ENCODE assay signal across 8 cellular contexts in the genomic region with DNA sequence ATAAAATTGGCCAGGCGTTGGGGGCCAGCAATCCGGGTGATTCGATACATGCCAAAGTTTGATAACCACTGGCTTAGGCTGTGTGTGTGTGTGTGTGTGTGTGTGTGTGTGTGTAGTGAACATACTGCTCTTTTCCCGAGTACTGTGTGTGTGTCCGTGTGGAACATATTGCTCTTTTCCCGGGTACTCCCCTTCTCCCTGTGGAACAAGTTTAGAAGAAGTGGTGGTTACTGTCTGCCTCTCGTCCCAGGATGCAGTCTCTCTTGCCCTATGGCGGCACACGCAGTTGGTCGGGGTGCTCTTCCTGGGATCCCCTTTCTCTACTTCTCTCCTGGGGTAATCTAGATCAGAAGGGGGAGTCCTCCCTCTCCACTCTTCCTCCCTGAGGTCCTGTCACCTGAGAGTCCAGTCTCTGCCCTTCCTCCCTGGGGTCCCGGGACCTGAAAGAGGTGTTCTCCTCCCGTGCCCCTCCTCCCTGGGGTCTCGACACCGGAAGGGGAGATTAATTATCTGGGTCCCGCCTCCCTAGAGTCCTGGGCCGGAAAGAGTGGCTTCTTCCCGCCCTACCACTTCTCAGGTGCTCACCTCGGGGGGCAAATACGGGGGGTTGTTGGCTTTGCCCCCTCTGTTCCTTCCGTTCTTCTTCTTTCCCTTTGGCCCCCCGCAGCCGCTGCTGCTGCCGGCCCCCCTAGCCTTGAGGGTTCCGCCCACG. TPM values are rescaled to one million over a fixed set of nuclear protein-coding genes. Genes with fewer than 3 reads are reported as not detected.
DNase-seq lines count a peak whose midpoint lies in the region; ATAC-seq and TF ChIP-seq lines count a peak whose summit lies in the region.

No MANE protein-coding gene starts in this region.

- WGBS in IMR-90 (ENCODE audit: extremely low coverage in 2 of 2, insufficient read length in 1 of 2), 2 experiments, result 0% methylated on average over 3 of the region's 25 CpGs; no CpG with 5 or more reads in 1 of the 2 experiments
- 8% methylated on average over 18 of the region's 25 CpGs for WGBS in hepatocyte (ENCODE audit: low lambda C conversion rate, missing lambda C conversion rate)

- peak overlapping the region; percentile 99 for H3K9ac ChIP-seq in IMR-90 (ENCODE audit: low read depth, low read length)

- H3K56ac ChIP-seq in IMR-90 (ENCODE audit: extremely low read depth, insufficient read depth, low read length), result peak overlapping the region; percentile 93

- peak overlapping the region; percentile 62 for H3K18ac ChIP-seq in IMR-90 (ENCODE audit: low read depth, low read length)

- intact Hi-C loops in IMR-90 (cut with micrococcal nuclease), result loop anchor here (5.0 kb wide), 1 partner anchor 144 kb away; a partner anchor contains a TSS
- intact Hi-C loops in ascending aorta (cut with DNase I), result loop anchor here (1.0 to 10.0 kb wide), 7 partner anchors 74 to 1844 kb away; a partner anchor contains a TSS
- intact Hi-C loops in gastrocnemius medialis (cut with DNase I; ENCODE audit: low total_unique reads), result loop anchor here (5.0 kb wide), 1 partner anchor 619 kb away; a partner anchor contains a TSS

- H2BK15ac ChIP-seq in IMR-90 (ENCODE audit: low read depth, low read length), result peak overlapping the region; percentile 85; the same call in 1 of the 3 replicates

- BruUV-seq in IMR-90 (replicated peaks; lab: Mats Ljungman, UMichigan), result TSS peak; percentile 27

- H3K4me1 ChIP-seq in IMR-90 (ENCODE audit: control insufficient read depth, insufficient read depth, low read length) (peaks cover 8% of the 10 kb centered on the region), ascending aorta (peaks cover 5 to 19% of the 10 kb centered on the region in 2 donors), hepatocyte (ENCODE audit: insufficient read depth) (peaks cover 14% of the 10 kb centered on the region), gastrocnemius medialis (peaks cover 21 to 22% of the 10 kb centered on the region in 2 donors)

- peak overlapping the region; percentile 85 for H2BK5ac ChIP-seq in IMR-90 (ENCODE audit: low read depth, low read length, poor library complexity, severe bottlenecking)

- TF ChIP-seq CTCF in IMR-90 (conservative IDR thresholded peaks at IDR 0.05; ENCODE audit: low read depth, low read length) (no peak), ascending aorta (IDR thresholded peaks at IDR 0.05) (no peak), hepatocyte (IDR thresholded peaks at IDR 0.05; ENCODE audit: poor library complexity) (no peak), gastrocnemius medialis (IDR thresholded peaks at IDR 0.05 in 4 of 5, conservative IDR thresholded peaks at IDR 0.05 in 1 of 5) (no peak)

- dilution Hi-C loops in IMR-90 (cut with HindIII; ENCODE audit: low sequenced_read_pairs, unreplicated experiment), result no loop called here

- H2AK9ac ChIP-seq in IMR-90 (replicated peaks; ENCODE audit: low read depth, low read length, poor library complexity), result peak overlapping the region; percentile 92

- H4K20me1 ChIP-seq in IMR-90 (ENCODE audit: insufficient read depth, low read length) (no peaks in the 10 kb centered on the region), hepatocyte (ENCODE audit: insufficient read depth, poor library complexity, severe bottlenecking) (no peaks in the 10 kb centered on the region)

- peak overlapping the region; percentile 99 for H3K14ac ChIP-seq in IMR-90 (replicated peaks; ENCODE audit: low read depth, low read length)

- in situ Hi-C loops in IMR-90 (cut with MboI; ENCODE audit: low sequenced_read_pairs), result no loop called here
- in situ Hi-C loops in gastrocnemius medialis (cut with MboI; ENCODE audit: low sequenced_read_pairs in 4 of 4), result no loop called here

- TF ChIP-seq POLR2A in IMR-90 (IDR thresholded peaks at IDR 0.05; ENCODE audit: low read depth, low read length) (peak; percentile 29; the same call in 1 of the 2 replicates), gastrocnemius medialis (IDR thresholded peaks at IDR 0.05) (no peak)

- POLR2A ChIA-PET in IMR-90 (lab: Charles Lee; ENCODE audit: unreplicated experiment), result interaction anchor here (1.0 kb wide), 1 partner anchor 15 kb away, joined by 3 read pairs; no protein-coding TSS in a partner anchor

- peaks cover 31 to 51% of the 10 kb centered on the region in 2 experiments for H3K79me1 ChIP-seq in IMR-90 (ENCODE audit: low read depth in 1 of 2, low read length in 2 of 2)

- ATAC-seq in IMR-90 (ENCODE audit: low read depth), result peak; percentile 22
- ATAC-seq in gastrocnemius medialis, result no peak
- no peak for ATAC-seq in HG03342 (IDR thresholded peaks at IDR 0.05; ENCODE audit: unreplicated experiment)

- H3K27me3 ChIP-seq in IMR-90 (ENCODE audit: control insufficient read depth, insufficient read depth, low read length) (no peaks in the 10 kb centered on the region), ascending aorta (no peaks in the 10 kb centered on the region), hepatocyte (no peaks in the 10 kb centered on the region), gastrocnemius medialis (no peaks in the 10 kb centered on the region)

- H4K91ac ChIP-seq in IMR-90 (ENCODE audit: insufficient read depth, low read depth, low read length), result peak overlapping the region; percentile 85

- H3K27ac ChIP-seq in IMR-90 (ENCODE audit: insufficient read depth, low read length), result peak overlapping the region; percentile 98
- peak overlapping the region; percentile 97 to 98 for H3K27ac ChIP-seq in ascending aorta
- peak overlapping the region; percentile 96 for H3K27ac ChIP-seq in hepatocyte
- peak overlapping the region; percentile 97 to 100 (median 100) for H3K27ac ChIP-seq in gastrocnemius medialis

- H3K23ac ChIP-seq in IMR-90 (ENCODE audit: low read depth, low read length), result peak overlapping the region; percentile 99

- peak overlapping the region; percentile 69 for H2BK120ac ChIP-seq in IMR-90 (ENCODE audit: low read depth, low read length)

- peak overlapping the region; percentile 96 for H3K4me2 ChIP-seq in IMR-90 (ENCODE audit: low read depth, low read length)
- H3K4me2 ChIP-seq in hepatocyte, result peak overlapping the region; percentile 82

- peak; percentile 45 to 72 for DNase-seq in NCI-H526 (lab: John Stamatoyannopoulos, UW)
- no peak for DNase-seq in NCI-H526 treated with DMSO at 0.1 percent for 48 hours (lab: John Stamatoyannopoulos, UW)
- peak; percentile 34 for DNase-seq in IMR-90
- DNase-seq in T-helper 1 cell, result peak; percentile 13 to 70 (median 33)
- DNase-seq in ascending aorta (ENCODE audit: low spot score in 2 of 2), result peak in 1 of 2 donors; percentile 74
- DNase-seq in hepatocyte (ENCODE audit: low spot score), result peak; percentile 72
- peak; percentile 19 to 51 for DNase-seq in gastrocnemius medialis

- TF ChIP-seq RAD21 in IMR-90 (IDR thresholded peaks at IDR 0.05; ENCODE audit: low read length), result no peak

- H2BK20ac ChIP-seq in IMR-90 (ENCODE audit: low read depth, low read length), result peak overlapping the region; percentile 70; the same call in 1 of the 2 replicates

- H3K79me2 ChIP-seq in hepatocyte, result peaks cover 24% of the 10 kb centered on the region

- H3K36me3 ChIP-seq in IMR-90 (ENCODE audit: control insufficient read depth, insufficient read depth, low read length) (peaks cover 27% of the 10 kb centered on the region), ascending aorta (peaks cover 26 to 27% of the 10 kb centered on the region in 2 donors), hepatocyte (replicated peaks; ENCODE audit: insufficient read depth, low read depth) (no peaks in the 10 kb centered on the region), gastrocnemius medialis (peaks cover 0 to 25% of the 10 kb centered on the region in 2 donors)

- CTCF ChIA-PET in IMR-90 (lab: Yijun Ruan, JAX), result no interaction called here

- H3K9me1 ChIP-seq in IMR-90 (ENCODE audit: insufficient read depth, low read length), result peaks cover 24% of the 10 kb centered on the region

- no peaks in the 10 kb centered on the region for H3K9me2 ChIP-seq in hepatocyte (replicated peaks; ENCODE audit: insufficient read depth)

- H4K5ac ChIP-seq in IMR-90 (ENCODE audit: low read depth, low read length), result peak overlapping the region; percentile 66

- H3K4me3 ChIP-seq in IMR-90 (ENCODE audit: insufficient read depth, low read depth, low read length) (peak overlapping the region; percentile 85), ascending aorta (peak overlapping the region; percentile 97 to 99), hepatocyte (peak overlapping the region; percentile 87), gastrocnemius medialis (peak overlapping the region; percentile 79 to 97 (median 88))

- H2AK5ac ChIP-seq in IMR-90 (ENCODE audit: low read depth, low read length), result peak overlapping the region; percentile 99

- H3K4ac ChIP-seq in IMR-90 (ENCODE audit: low read depth, low read length), result peak overlapping the region; percentile 96

- H4K8ac ChIP-seq in IMR-90 (ENCODE audit: low read depth in 2 of 2, low read length in 2 of 2), result peak overlapping the region; percentile 61 to 95

- peak overlapping the region; percentile 67 for H2AFZ ChIP-seq in IMR-90 (replicated peaks; ENCODE audit: low read length, poor library complexity)
- peak overlapping the region; percentile 53 for H2AFZ ChIP-seq in hepatocyte

- H3K9me3 ChIP-seq in IMR-90 (ENCODE audit: control insufficient read depth, insufficient read depth, low read length) (no peaks in the 10 kb centered on the region), ascending aorta (no peaks in the 10 kb centered on the region), hepatocyte (ENCODE audit: low read depth) (no peaks in the 10 kb centered on the region), gastrocnemius medialis (no peaks in the 10 kb centered on the region)

RNA-seq across cellular contexts. Expression of a gene that starts 0.5 kb away (rescaled TPM):
- 34.2 and 38.4 TPM in 2 replicates for total RNA-seq in IMR-90 (2012; rRNA removed)
- polyA plus RNA-seq in IMR-90 (2012; rRNA removed), result 79.7 and 86.6 TPM in 2 replicates
- 30.1 and 40.2 TPM in 2 replicates for polyA plus RNA-seq in IMR-90 (2012; cell fraction: cytosol; rRNA removed)
- 470 and 640 TPM in 2 replicates for polyA plus RNA-seq in IMR-90 (2012; cell fraction: nucleus; rRNA removed; ENCODE audit: low replicate concordance)
- total RNA-seq in ascending aorta, result 30.7 TPM
- 42.9 and 59.5 TPM in 2 replicates for total RNA-seq in hepatocyte
- 21.9 and 28.7 TPM in 2 replicates for polyA plus RNA-seq in hepatocyte
- total RNA-seq in gastrocnemius medialis, result 10 to 100 TPM; 25.0 to 39.4 (median 27.1) TPM

RNA-seq across cellular contexts. Expression of a gene that starts 7.1 kb away (rescaled TPM):
- total RNA-seq in IMR-90 (2012; rRNA removed) (28.1 and 31.1 TPM in 2 replicates), ascending aorta (15.0 TPM), hepatocyte (36.3 and 47.6 TPM in 2 replicates), gastrocnemius medialis (10 to 100 TPM; 25.1 to 55.4 (median 25.2) TPM)
- polyA plus RNA-seq in IMR-90 (2012; rRNA removed) (40.4 and 50.2 TPM in 2 replicates), hepatocyte (32.1 and 43.8 TPM in 2 replicates)
- polyA plus RNA-seq in IMR-90 (2012; cell fraction: cytosol; rRNA removed), result 20.9 and 32.3 TPM in 2 replicates
- 22.5 and 23.5 TPM in 2 replicates for polyA plus RNA-seq in IMR-90 (2012; cell fraction: nucleus; rRNA removed; ENCODE audit: low replicate concordance)

RNA-seq across cellular contexts. Expression of a gene that starts 16.3 kb away (rescaled TPM):
- total RNA-seq in IMR-90 (2012; rRNA removed), result under 0.01 and 0.18 TPM in 2 replicates
- polyA plus RNA-seq in IMR-90 (2012; rRNA removed), result 0.21 and 0.24 TPM in 2 replicates
- 0.34 and 0.38 TPM in 2 replicates for polyA plus RNA-seq in IMR-90 (2012; cell fraction: cytosol; rRNA removed)
- polyA plus RNA-seq in IMR-90 (2012; cell fraction: nucleus; rRNA removed; ENCODE audit: low replicate concordance), result 0.14 and 0.24 TPM in 2 replicates
- not detected for total RNA-seq in ascending aorta
- total RNA-seq in hepatocyte, result 0.08 and 0.73 TPM in 2 replicates
- 1.8 and 2.8 TPM in 2 replicates for polyA plus RNA-seq in hepatocyte
- total RNA-seq in gastrocnemius medialis, result under 1 TPM in 1 of 4 donors, not detected in 3; 0.09 TPM

RNA-seq across cellular contexts. Expression of a gene that starts 52.6 kb away (rescaled TPM):
- total RNA-seq in IMR-90 (2012; rRNA removed), result 25.8 and 26.0 TPM in 2 replicates
- polyA plus RNA-seq in IMR-90 (2012; rRNA removed), result 13.1 and 13.3 TPM in 2 replicates
- 4.7 and 6.3 TPM in 2 replicates for polyA plus RNA-seq in IMR-90 (2012; cell fraction: cytosol; rRNA removed)
- polyA plus RNA-seq in IMR-90 (2012; cell fraction: nucleus; rRNA removed; ENCODE audit: low replicate concordance), result 3.2 and 14.1 TPM in 2 replicates
- total RNA-seq in ascending aorta, result 4.3 TPM
- total RNA-seq in hepatocyte, result 7.4 and 8.9 TPM in 2 replicates
- polyA plus RNA-seq in hepatocyte, result 5.0 and 5.1 TPM in 2 replicates
- 1 to 10 TPM; 3.8 to 6.9 (median 5.3) TPM for total RNA-seq in gastrocnemius medialis

RNA-seq across cellular contexts. Expression of a gene that starts 52.7 kb away (rescaled TPM):
- total RNA-seq in IMR-90 (2012; rRNA removed), result 30.0 and 30.1 TPM in 2 replicates
- polyA plus RNA-seq in IMR-90 (2012; rRNA removed), result 27.3 and 29.0 TPM in 2 replicates
- 7.0 and 15.6 TPM in 2 replicates for polyA plus RNA-seq in IMR-90 (2012; cell fraction: cytosol; rRNA removed)
- polyA plus RNA-seq in IMR-90 (2012; cell fraction: nucleus; rRNA removed; ENCODE audit: low replicate concordance), result 25.4 and 42.1 TPM in 2 replicates
- total RNA-seq in ascending aorta, result 21.4 TPM
- total RNA-seq in hepatocyte, result 21.4 and 23.4 TPM in 2 replicates
- 12.0 and 16.2 TPM in 2 replicates for polyA plus RNA-seq in hepatocyte
- total RNA-seq in gastrocnemius medialis, result 10 to 100 TPM; 11.8 to 21.8 (median 16.6) TPM
